In the genomic region with DNA sequence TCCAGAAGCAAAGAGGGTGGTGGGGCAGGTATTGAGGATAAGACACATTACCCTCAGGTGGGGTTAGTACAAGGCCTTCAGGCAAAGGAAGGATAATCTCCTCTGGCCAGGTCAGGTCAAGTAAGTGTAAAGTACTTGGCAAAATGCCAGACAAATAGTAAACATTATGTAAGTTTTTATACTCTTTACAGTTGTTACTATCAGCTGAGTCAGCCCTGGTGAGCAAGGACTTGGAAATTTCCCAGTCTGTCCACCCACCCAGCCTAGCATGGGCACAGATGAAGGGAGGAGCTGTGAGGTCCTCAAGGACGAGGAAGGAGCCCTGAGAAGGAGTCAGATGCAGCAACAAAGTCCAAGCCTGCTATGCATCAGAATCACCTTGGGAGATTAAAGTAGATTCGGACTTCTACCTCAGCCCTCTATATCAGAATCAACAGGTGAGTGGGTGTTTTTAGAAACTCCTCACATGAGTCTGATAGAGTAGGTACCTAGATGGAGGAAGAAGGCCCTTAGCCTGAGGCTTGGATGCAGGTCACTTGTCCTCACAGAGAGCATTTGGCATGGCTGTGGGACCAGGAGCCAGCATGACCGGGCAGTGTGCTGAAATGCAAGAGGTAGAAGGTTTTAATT, we compare ENCODE assay signal across 1 cellular context.
TF ChIP-seq lines count a peak whose summit lies in the region.

No MANE protein-coding gene starts in this region.

TF ChIP-seq in IMR-90, 13 proteins besides CTCF, POLR2A, EP300 and RAD21:
- TF ChIP-seq USF2 (IDR thresholded peaks at IDR 0.05; ENCODE audit: low read depth, low read length) (no peak), MXI1 (IDR thresholded peaks at IDR 0.05; ENCODE audit: borderline replicate concordance, low read depth, low read length) (no peak), NFE2L2 (IDR thresholded peaks at IDR 0.05; ENCODE audit: low read depth, low read length) (no peak), RCOR1 (IDR thresholded peaks at IDR 0.05; ENCODE audit: insufficient replicate concordance, low read length) (no peak), CHD1 (IDR thresholded peaks at IDR 0.05; ENCODE audit: low read depth, low read length) (no peak), RFX5 (IDR thresholded peaks at IDR 0.05; ENCODE audit: low read depth, low read length) (no peak), MAFK (IDR thresholded peaks at IDR 0.05; ENCODE audit: low read depth, low read length) (no peak)
- TF ChIP-seq, protein P1, sequence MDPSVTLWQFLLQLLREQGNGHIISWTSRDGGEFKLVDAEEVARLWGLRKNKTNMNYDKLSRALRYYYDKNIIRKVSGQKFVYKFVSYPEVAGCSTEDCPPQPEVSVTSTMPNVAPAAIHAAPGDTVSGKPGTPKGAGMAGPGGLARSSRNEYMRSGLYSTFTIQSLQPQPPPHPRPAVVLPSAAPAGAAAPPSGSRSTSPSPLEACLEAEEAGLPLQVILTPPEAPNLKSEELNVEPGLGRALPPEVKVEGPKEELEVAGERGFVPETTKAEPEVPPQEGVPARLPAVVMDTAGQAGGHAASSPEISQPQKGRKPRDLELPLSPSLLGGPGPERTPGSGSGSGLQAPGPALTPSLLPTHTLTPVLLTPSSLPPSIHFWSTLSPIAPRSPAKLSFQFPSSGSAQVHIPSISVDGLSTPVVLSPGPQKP (IDR thresholded peaks at IDR 0.05; ENCODE audit: borderline replicate concordance, low read depth, low read length): no peak
